19 cellular contexts compared by ENCODE assay signal in the genomic region with DNA sequence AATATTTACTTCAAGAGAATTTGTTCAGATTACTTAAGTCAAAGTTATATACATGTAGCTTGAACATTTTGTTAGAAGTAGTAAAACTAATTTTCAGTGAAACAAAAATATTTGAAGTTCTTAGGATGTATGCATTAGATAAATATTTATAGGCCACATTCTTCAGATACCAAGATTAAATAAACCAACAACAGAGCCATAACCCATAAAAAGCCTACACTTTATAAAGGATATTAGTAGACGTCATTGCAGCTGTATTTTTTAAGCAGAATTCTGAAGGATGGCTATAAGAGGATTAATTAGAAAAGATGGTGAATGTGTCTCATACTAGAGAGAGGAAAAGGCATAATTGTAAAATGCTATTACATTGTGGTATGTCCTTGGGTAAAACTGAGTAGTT.
"Had no signal": no experiment of that assay in that cellular context is flagged by ENCODE, and none has a peak within 500 bp of the region (broad histone marks: within the 10 kb centered on the region; RNA-seq: fewer than 3 reads in every experiment).

No MANE protein-coding gene starts in this region.

- H3K4me1 ChIP-seq: prostate gland, right lobe of liver, upper lobe of left lung had no signal

- ATAC-seq: mucosa of descending colon; naive thymus-derived CD8-positive, alpha-beta T cell; right lobe of liver; stimulated activated naive CD8-positive, alpha-beta T cell treated with anti-CD3 and anti-CD28 coated beads, Interleukin-15, Interleukin-2, amounts not matched to agents 100 U/mL and 50 U/mL, for 24 hours; T-cell had no signal

- DNase-seq: activated CD4-positive, alpha-beta memory T cell treated with anti-CD3 and anti-CD28 coated beads for 36 hours; activated gamma-delta T cell; activated naive CD8-positive, alpha-beta T cell treated with anti-CD3 and anti-CD28 coated beads for 36 hours; activated T-cell treated with anti-CD3 and anti-CD28 coated beads, Interleukin-2, amount 50 U/mL, for 48 hours; anterior cingulate cortex; effector CD8-positive, alpha-beta T cell; mucosa of descending colon; naive thymus-derived CD8-positive, alpha-beta T cell; right lobe of liver; stimulated activated CD4-positive, alpha-beta T cell treated with anti-CD3 and anti-CD28 coated beads, Interleukin-4, amount 100 ng/mL, for 1 hour; stimulated activated CD8-positive, alpha-beta memory T cell treated with anti-CD3 and anti-CD28 coated beads, Interleukin-4, amount 100 ng/mL, for 48 hours; stimulated activated naive CD8-positive, alpha-beta T cell treated with anti-CD3 and anti-CD28 coated beads, Interleukin-15, Interleukin-2, amounts not matched to agents 100 U/mL and 50 U/mL, for 24 hours; T-cell; T1000; upper lobe of left lung had no signal

- H3K4me3 ChIP-seq: cardiac muscle cell, coronary artery, mucosa of descending colon, prostate gland, right lobe of liver, upper lobe of left lung had no signal

- H3K27ac ChIP-seq: cardiac muscle cell, coronary artery, epithelial cell of prostate, prostate gland, right lobe of liver, upper lobe of left lung had no signal

- H3K9me3 ChIP-seq: mucosa of descending colon, prostate gland, right lobe of liver had no signal

- H3K27me3 ChIP-seq: cardiac muscle cell, right lobe of liver, upper lobe of left lung had no signal

- H3K36me3 ChIP-seq: cardiac muscle cell, prostate gland, right lobe of liver, upper lobe of left lung had no signal
